In the genomic region with DNA sequence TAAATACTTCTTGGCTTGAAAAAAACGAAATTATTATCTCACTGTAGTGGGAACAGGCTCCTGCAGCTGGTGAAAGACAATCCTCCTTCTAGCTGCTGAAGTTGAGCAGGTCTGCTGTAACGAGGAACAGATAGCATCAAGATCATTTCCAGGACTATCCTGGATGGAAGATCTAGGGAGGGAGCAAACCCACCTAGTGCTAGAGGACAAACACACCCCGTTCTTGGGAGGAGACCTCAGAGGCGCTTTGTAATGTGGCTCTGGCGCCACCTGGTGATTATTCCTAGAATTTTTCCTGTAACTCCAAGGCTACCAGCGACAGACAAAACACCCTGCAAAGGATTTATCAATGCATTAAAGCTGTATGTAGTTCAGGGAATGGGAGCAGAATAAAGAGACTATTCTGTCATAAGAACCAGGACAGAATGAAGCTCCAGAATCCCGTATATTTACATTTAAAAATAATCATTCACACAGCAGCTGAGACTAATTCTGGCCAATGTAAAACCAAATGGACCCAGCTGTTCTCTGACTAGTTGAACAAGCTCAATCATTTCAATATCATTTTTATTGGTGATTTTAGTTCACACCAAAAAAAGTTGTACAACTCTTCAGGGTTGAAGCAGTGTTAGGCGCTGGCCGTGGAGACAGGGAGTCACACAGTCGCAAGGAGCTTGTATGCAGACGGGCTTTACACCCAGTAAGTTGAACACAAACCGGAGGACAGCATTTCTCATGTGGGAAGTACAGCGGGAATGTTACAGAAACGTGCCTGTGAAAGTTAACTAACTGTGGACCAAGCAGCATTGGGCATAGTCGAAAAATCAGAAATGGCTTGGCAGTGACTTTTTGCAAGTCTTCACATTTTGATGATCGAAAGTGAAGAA, we compare ENCODE assay signal across 8 cellular contexts.
DNase-seq lines count a peak whose midpoint lies in the region; ATAC-seq and TF ChIP-seq lines count a peak whose summit lies in the region.

No MANE protein-coding gene starts in this region.

- peak; percentile 83 for ATAC-seq in HG02981 (IDR thresholded peaks at IDR 0.05; ENCODE audit: unreplicated experiment)

- TF ChIP-seq CTCF in WI38 (IDR thresholded peaks at IDR 0.05; ENCODE audit: low read depth, low read length), result peak; percentile 75
- TF ChIP-seq CTCF in cardiac fibroblast (IDR thresholded peaks at IDR 0.05; ENCODE audit: low read depth, low read length), result peak; percentile 72

- DNase-seq in activated gamma-delta T cell treated with Interleukin-2 at 50 U/mL for 16 hours (peak; percentile 58), activated gamma-delta T cell (lab: John Stamatoyannopoulos, UW) (no peak), NCI-H2171 treated with DMSO at 0.1 percent for 48 hours (lab: John Stamatoyannopoulos, UW) (peak; percentile 80), cardiac fibroblast (ENCODE audit: low read depth in 2 of 2) (peak; percentile 84 to 87), kidney tubule cell (ENCODE audit: low spot score) (peak; percentile 69)
- DNase-seq in stimulated activated CD4-positive, alpha-beta T cell treated with anti-CD3 and anti-CD28 coated beads, Interleukin-2, amount 100 ng/mL, for 24 hours, result peak; percentile 62 to 68

- H3K4me3 ChIP-seq in WI38 (ENCODE audit: low read depth, low read length) (no peak overlapping the region), cardiac fibroblast (replicated peaks in 1 of 2; ENCODE audit: low read depth in 2 of 2, low read length in 2 of 2) (peak overlapping the region in 1 of 2 donors; percentile 31)
